In the genomic region with DNA sequence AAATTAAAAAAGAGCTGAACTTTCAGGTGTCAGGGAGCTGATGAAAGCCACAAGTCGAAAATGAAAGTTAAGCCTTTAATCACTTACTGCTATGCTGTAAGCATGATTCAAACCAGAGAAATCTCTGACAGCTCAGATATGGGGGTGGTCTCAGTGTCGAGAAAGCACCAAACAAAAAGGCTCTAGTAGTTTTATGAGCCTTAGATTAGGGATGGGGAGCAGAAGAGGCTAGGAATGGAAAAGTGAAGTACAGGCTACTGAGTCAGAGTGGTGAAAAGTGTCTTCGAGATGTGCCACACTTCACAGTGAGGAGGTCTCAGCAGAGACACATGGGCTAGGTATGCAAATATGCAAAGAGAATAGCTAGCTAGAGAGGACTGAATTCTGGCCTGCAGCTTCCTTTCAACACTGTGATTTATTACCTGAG, we compare ENCODE assay signal across 13 cellular contexts.
DNase-seq lines count a peak whose midpoint lies in the region; ATAC-seq, FAIRE-seq and TF ChIP-seq lines count a peak whose summit lies in the region.
"Had no signal": no experiment of that assay in that cellular context is flagged by ENCODE, and none has a peak within 500 bp of the region (broad histone marks: within the 10 kb centered on the region; RNA-seq: fewer than 3 reads in every experiment).

No MANE protein-coding gene starts in this region.

- no peak for TF ChIP-seq RAD21 in A549 (conservative IDR thresholded peaks at IDR 0.05 in 1 of 2, IDR thresholded peaks at IDR 0.05 in 1 of 2)

- no peaks in the 10 kb centered on the region for H3F3A ChIP-seq in OCI-LY1 (ENCODE audit: insufficient read depth, low read length)

- H3K27me3 ChIP-seq in OCI-LY1 (ENCODE audit: insufficient read depth, low read length), result no peaks in the 10 kb centered on the region
- H3K27me3 ChIP-seq: BLaER1 treated with 17β-estradiol and CSF1 and Interleukin-3, amounts not matched to agents 10 nM and 100 nM; body of pancreas had no signal

- CTCF ChIA-PET in A549 (lab: Yijun Ruan, JAX), result no interaction called here

- TF ChIP-seq POLR2A in A549 (IDR thresholded peaks at IDR 0.05; ENCODE audit: low read length), result no peak

- no peak for TF ChIP-seq EP300 in A549 (IDR thresholded peaks at IDR 0.05)

- H3K9me3 ChIP-seq in A549, result no peaks in the 10 kb centered on the region
- no peaks in the 10 kb centered on the region for H3K9me3 ChIP-seq in OCI-LY1 (ENCODE audit: low read length)
- H3K9me3 ChIP-seq: BLaER1 treated with 17β-estradiol and CSF1 and Interleukin-3, amounts not matched to agents 10 nM and 100 nM; body of pancreas had no signal

- no peak overlapping the region for H3K4me3 ChIP-seq in A549
- peak overlapping the region; percentile 31 for H3K4me3 ChIP-seq in OCI-LY1 (ENCODE audit: low read depth, low read length, poor library complexity, severe bottlenecking)
- H3K4me3 ChIP-seq: BLaER1 treated with 17β-estradiol and CSF1 and Interleukin-3, amounts not matched to agents 10 nM and 100 nM; body of pancreas had no signal

- DNase-seq in A549 (ENCODE audit: low read depth in 1 of 2, low spot score in 1 of 2) (no peak), cerebellar cortex (ENCODE audit: low spot score) (no peak), NCI-H2029 treated with DMSO at 0.1 percent for 48 hours (lab: John Stamatoyannopoulos, UW) (no peak), SKM-1 treated with dmso at 0.1 percent for 144 hours (lab: John Stamatoyannopoulos, UW; ENCODE audit: unreplicated experiment) (no peak)
- no peak for DNase-seq in effector CD8-positive, alpha-beta T cell (lab: John Stamatoyannopoulos, UW)
- DNase-seq: body of pancreas; left colon; stimulated activated CD4-positive, alpha-beta T cell treated with anti-CD3 and anti-CD28 coated beads, Interleukin-2, amount 100 ng/mL, for 24 hours; T-helper 17 cell had no signal

- FAIRE-seq in A549 (lab: Jason Lieb, UNC), result no peak

- POLR2A ChIA-PET in A549 (lab: Yijun Ruan, JAX), result no interaction called here

- 9% methylated on average over 3 of the region's 3 CpGs for WGBS in A549 (ENCODE audit: missing lambda C conversion rate)

- no peaks in the 10 kb centered on the region for H3K9me2 ChIP-seq in OCI-LY1 (ENCODE audit: low read depth, low read length)

- H3K36me3 ChIP-seq in OCI-LY1 (ENCODE audit: insufficient read depth, low read length), result no peaks in the 10 kb centered on the region
- H3K36me3 ChIP-seq: BLaER1 treated with 17β-estradiol and CSF1 and Interleukin-3, amounts not matched to agents 10 nM and 100 nM had no signal

- H4K20me1 ChIP-seq in OCI-LY1 (ENCODE audit: insufficient read depth, low read length), result no peaks in the 10 kb centered on the region
- H4K20me1 ChIP-seq: BLaER1 treated with 17β-estradiol and CSF1 and Interleukin-3, amounts not matched to agents 10 nM and 100 nM had no signal

- no peak overlapping the region for H3K9ac ChIP-seq in OCI-LY1 (ENCODE audit: low read length)
- H3K9ac ChIP-seq: BLaER1 treated with 17β-estradiol and CSF1 and Interleukin-3, amounts not matched to agents 10 nM and 100 nM had no signal

- H3K4me2 ChIP-seq in A549, result peak overlapping the region; percentile 5; the same call in 1 of the 3 replicates
- peak overlapping the region; percentile 61 for H3K4me2 ChIP-seq in OCI-LY1 (ENCODE audit: low read length)
- H3K4me2 ChIP-seq: BLaER1 treated with 17β-estradiol and CSF1 and Interleukin-3, amounts not matched to agents 10 nM and 100 nM had no signal

- H3K27ac ChIP-seq in A549 (no peak overlapping the region), OCI-LY1 (ENCODE audit: low read depth, low read length, poor library complexity, severe bottlenecking) (no peak overlapping the region)
- H3K27ac ChIP-seq: BLaER1 treated with 17β-estradiol and CSF1 and Interleukin-3, amounts not matched to agents 10 nM and 100 nM; body of pancreas had no signal

- no peak for TF ChIP-seq CTCF in A549 (IDR thresholded peaks at IDR 0.05)
- TF ChIP-seq CTCF in OCI-LY1 (IDR thresholded peaks at IDR 0.05; ENCODE audit: low read length), result no peak

- ATAC-seq in A549 (no peak), GM18907 (IDR thresholded peaks at IDR 0.05; ENCODE audit: unreplicated experiment) (peak; percentile 98), HG02798 (IDR thresholded peaks at IDR 0.05; ENCODE audit: poor library complexity, unreplicated experiment) (peak; percentile 96)
- ATAC-seq: body of pancreas, left colon, T-helper 17 cell had no signal

- H3K4me1 ChIP-seq in A549 (no peaks in the 10 kb centered on the region), OCI-LY1 (ENCODE audit: insufficient read depth, low read length, severe bottlenecking) (peaks cover 13% of the 10 kb centered on the region)
- H3K4me1 ChIP-seq: BLaER1 treated with 17β-estradiol and CSF1 and Interleukin-3, amounts not matched to agents 10 nM and 100 nM; body of pancreas had no signal

- H3K79me2 ChIP-seq in OCI-LY1 (ENCODE audit: insufficient read depth, low read length), result no peaks in the 10 kb centered on the region

- peak overlapping the region; percentile 85; the same call in 1 of the 2 replicates for H2AFZ ChIP-seq in OCI-LY1 (ENCODE audit: low read length)

TF ChIP-seq in A549, 52 proteins besides CTCF, POLR2A, EP300 and RAD21:
- TF ChIP-seq RCOR1 (IDR thresholded peaks at IDR 0.05; ENCODE audit: low read depth, low read length) (no peak), SMC3 (IDR thresholded peaks at IDR 0.05) (no peak), CEBPB (IDR thresholded peaks at IDR 0.05) (no peak), TFCP2L1 (CRISPR knock-in tag; IDR thresholded peaks at IDR 0.05) (no peak), HOXB5 (CRISPR knock-in tag; IDR thresholded peaks at IDR 0.05) (no peak), HOXB13 (CRISPR knock-in tag; IDR thresholded peaks at IDR 0.05; ENCODE audit: low read depth) (no peak), FOSB (CRISPR knock-in tag; IDR thresholded peaks at IDR 0.05) (no peak), EHF (CRISPR knock-in tag; IDR thresholded peaks at IDR 0.05) (no peak), RNF2 (IDR thresholded peaks at IDR 0.05; ENCODE audit: borderline replicate concordance, low read depth) (no peak), HDAC2 (IDR thresholded peaks at IDR 0.05) (no peak), CHD4 (IDR thresholded peaks at IDR 0.05; ENCODE audit: borderline replicate concordance) (no peak), NR3C1 (IDR thresholded peaks at IDR 0.05) (no peak), NFE2L2 (conservative IDR thresholded peaks at IDR 0.05; ENCODE audit: low read length) (no peak), ZC3H11A (IDR thresholded peaks at IDR 0.05) (no peak)
- TF ChIP-seq, protein P1, sequence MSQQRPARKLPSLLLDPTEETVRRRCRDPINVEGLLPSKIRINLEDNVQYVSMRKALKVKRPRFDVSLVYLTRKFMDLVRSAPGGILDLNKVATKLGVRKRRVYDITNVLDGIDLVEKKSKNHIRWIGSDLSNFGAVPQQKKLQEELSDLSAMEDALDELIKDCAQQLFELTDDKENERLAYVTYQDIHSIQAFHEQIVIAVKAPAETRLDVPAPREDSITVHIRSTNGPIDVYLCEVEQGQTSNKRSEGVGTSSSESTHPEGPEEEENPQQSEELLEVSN (IDR thresholded peaks at IDR 0.05; ENCODE audit: borderline replicate concordance, low read depth), result no peak
- TF ChIP-seq, protein P2, sequence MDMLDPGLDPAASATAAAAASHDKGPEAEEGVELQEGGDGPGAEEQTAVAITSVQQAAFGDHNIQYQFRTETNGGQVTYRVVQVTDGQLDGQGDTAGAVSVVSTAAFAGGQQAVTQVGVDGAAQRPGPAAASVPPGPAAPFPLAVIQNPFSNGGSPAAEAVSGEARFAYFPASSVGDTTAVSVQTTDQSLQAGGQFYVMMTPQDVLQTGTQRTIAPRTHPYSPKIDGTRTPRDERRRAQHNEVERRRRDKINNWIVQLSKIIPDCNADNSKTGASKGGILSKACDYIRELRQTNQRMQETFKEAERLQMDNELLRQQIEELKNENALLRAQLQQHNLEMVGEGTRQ (IDR thresholded peaks at IDR 0.05), result no peak
- TF ChIP-seq, protein P3, sequence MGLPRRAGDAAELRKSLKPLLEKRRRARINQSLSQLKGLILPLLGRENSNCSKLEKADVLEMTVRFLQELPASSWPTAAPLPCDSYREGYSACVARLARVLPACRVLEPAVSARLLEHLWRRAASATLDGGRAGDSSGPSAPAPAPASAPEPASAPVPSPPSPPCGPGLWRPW (IDR thresholded peaks at IDR 0.05), result no peak

Comparison
In these comparisons a context has a peak if more than half of its experiments do, and no peak if none do; other contexts are left out.
1. ATAC-seq: peak in GM18907 (single experiment) and HG02798 (single experiment); none in A549 (0 of 2).